Comparison of ENCODE assay signal across 8 cellular contexts in genomic region chr12:55972045-55972843, GRCh38. TPM values are rescaled to one million over a fixed set of nuclear protein-coding genes. Genes with fewer than 3 reads are reported as not detected.
DNase-seq lines count a peak whose midpoint lies in the region; ATAC-seq and TF ChIP-seq lines count a peak whose summit lies in the region.

No MANE protein-coding gene starts in this region.

- peak overlapping the region; percentile 74 for H3K9ac ChIP-seq in fibroblast of lung (ENCODE audit: insufficient read depth, low read length)

- no peaks in the 10 kb centered on the region for H3K9me3 ChIP-seq in Peyer's patch
- H3K9me3 ChIP-seq in fibroblast of lung (ENCODE audit: control insufficient read depth, insufficient read depth, low read depth, low read length): no peaks in the 10 kb centered on the region
- H3K9me3 ChIP-seq in gastrocnemius medialis: no peaks in the 10 kb centered on the region

- TF ChIP-seq CTCF in GM06990 (IDR thresholded peaks at IDR 0.05; ENCODE audit: insufficient read depth, low read length, poor library complexity, severe bottlenecking): no peak
- no peak for TF ChIP-seq CTCF in Peyer's patch (IDR thresholded peaks at IDR 0.05)
- no peak for TF ChIP-seq CTCF in fibroblast of lung (conservative IDR thresholded peaks at IDR 0.05 in 1 of 2, IDR thresholded peaks at IDR 0.05 in 1 of 2; ENCODE audit: low read depth in 1 of 2, low read length in 2 of 2)
- TF ChIP-seq CTCF in gastrocnemius medialis (IDR thresholded peaks at IDR 0.05 in 4 of 5, conservative IDR thresholded peaks at IDR 0.05 in 1 of 5): no peak

- H3K36me3 ChIP-seq in GM06990 (ENCODE audit: control insufficient read depth, insufficient read depth, low read length): peaks cover 5% of the 10 kb centered on the region
- peaks cover 0 to 4% (median 0%) of the 10 kb centered on the region in 3 donors for H3K36me3 ChIP-seq in Peyer's patch
- H3K36me3 ChIP-seq in fibroblast of lung (ENCODE audit: control insufficient read depth, insufficient read depth, low read length): peaks cover 2% of the 10 kb centered on the region
- H3K36me3 ChIP-seq in gastrocnemius medialis: peaks cover 0 to 12% of the 10 kb centered on the region in 2 donors

- peaks cover 37% of the 10 kb centered on the region for H3K4me1 Mint-ChIP-seq in activated CD4-positive, alpha-beta memory T cell treated with anti-CD3 and anti-CD28 coated beads, Interleukin-2, amount 10 ng/mL, durations not matched to agents 7 days and 5 days

- no peaks in the 10 kb centered on the region for H3K9me3 Mint-ChIP-seq in activated CD4-positive, alpha-beta memory T cell treated with anti-CD3 and anti-CD28 coated beads, Interleukin-2, amount 10 ng/mL, durations not matched to agents 7 days and 5 days

- peaks cover 0 to 35% (median 2%) of the 10 kb centered on the region in 4 donors for H3K4me1 ChIP-seq in Peyer's patch
- peaks cover 11% of the 10 kb centered on the region for H3K4me1 ChIP-seq in fibroblast of lung (ENCODE audit: control insufficient read depth, extremely low read depth, insufficient read depth, low read length)
- H3K4me1 ChIP-seq in gastrocnemius medialis: peaks cover 29 to 39% of the 10 kb centered on the region in 2 donors

- ATAC-seq in gastrocnemius medialis (no peak), HG03460 (IDR thresholded peaks at IDR 0.05; ENCODE audit: unreplicated experiment) (no peak)

- peaks cover 51% of the 10 kb centered on the region for H3K36me3 Mint-ChIP-seq in activated CD4-positive, alpha-beta memory T cell treated with anti-CD3 and anti-CD28 coated beads, Interleukin-2, amount 10 ng/mL, durations not matched to agents 7 days and 5 days (ENCODE audit: low read depth)

- peaks cover 50% of the 10 kb centered on the region for H3K79me2 ChIP-seq in fibroblast of lung (ENCODE audit: control insufficient read depth, insufficient read depth, low read length)

- no peak overlapping the region for H3K4me3 Mint-ChIP-seq in activated CD4-positive, alpha-beta memory T cell treated with anti-CD3 and anti-CD28 coated beads, Interleukin-2, amount 10 ng/mL, durations not matched to agents 7 days and 5 days

- DNase-seq in GM06990 (ENCODE audit: extremely low read depth, insufficient read length) (no peak), Peyer's patch (no peak), fibroblast of lung (ENCODE audit: low read depth in 2 of 2) (peak; percentile 58 to 73), gastrocnemius medialis (no peak), NCI-H510A (lab: John Stamatoyannopoulos, UW) (no peak), NCI-H187 (lab: John Stamatoyannopoulos, UW) (no peak)
- DNase-seq in activated CD4-positive, alpha-beta memory T cell treated with anti-CD3 and anti-CD28 coated beads, Interleukin-2, amount 10 ng/mL, durations not matched to agents 7 days and 5 days: no peak

- H2AFZ ChIP-seq in fibroblast of lung (ENCODE audit: low read length): no peak overlapping the region

- no peaks in the 10 kb centered on the region for H3K27me3 ChIP-seq in GM06990 (replicated peaks; ENCODE audit: control insufficient read depth, insufficient read depth, low read length)
- H3K27me3 ChIP-seq in Peyer's patch: no peaks in the 10 kb centered on the region
- H3K27me3 ChIP-seq in fibroblast of lung (ENCODE audit: control insufficient read depth, insufficient read depth, low read length): no peaks in the 10 kb centered on the region
- H3K27me3 ChIP-seq in gastrocnemius medialis: no peaks in the 10 kb centered on the region

- H3K4me3 ChIP-seq in GM06990 (replicated peaks; ENCODE audit: low read depth, low read length) (peak overlapping the region; percentile 77), Peyer's patch (peak overlapping the region; percentile 55 to 67 (median 59)), fibroblast of lung (replicated peaks in 1 of 4; ENCODE audit: control extremely low read depth in 1 of 4, insufficient read depth in 1 of 4, low read depth in 3 of 4, low read length in 4 of 4) (peak overlapping the region; percentile 54 to 95 (median 72)), gastrocnemius medialis (peak overlapping the region; percentile 68 to 99 (median 75))

- no peaks in the 10 kb centered on the region for H4K20me1 ChIP-seq in fibroblast of lung (ENCODE audit: control insufficient read depth, extremely low read depth, insufficient read depth, low read length)

- POLR2A ChIA-PET in activated CD4-positive, alpha-beta memory T cell treated with anti-CD3 and anti-CD28 coated beads, Interleukin-2, amount 10 ng/mL, durations not matched to agents 7 days and 5 days (lab: Charles Lee): interaction anchor here (2.9 to 3.3 kb wide), 2 partner anchors 15 to 131 kb away, joined by 13 to 37 read pairs; partner anchors contain the start of gene PA2G4

- peak overlapping the region; percentile 92 for H3K4me2 ChIP-seq in fibroblast of lung (ENCODE audit: extremely low read depth, insufficient read depth, low read length)

- TF ChIP-seq POLR2A in Peyer's patch (IDR thresholded peaks at IDR 0.05) (no peak), gastrocnemius medialis (IDR thresholded peaks at IDR 0.05) (no peak)

- no peaks in the 10 kb centered on the region for H3K27me3 Mint-ChIP-seq in activated CD4-positive, alpha-beta memory T cell treated with anti-CD3 and anti-CD28 coated beads, Interleukin-2, amount 10 ng/mL, durations not matched to agents 7 days and 5 days

- H3K27ac ChIP-seq in Peyer's patch (peak overlapping the region; percentile 92 to 97 (median 95)), fibroblast of lung (ENCODE audit: insufficient read depth, low read length) (peak overlapping the region; percentile 94), gastrocnemius medialis (peak overlapping the region; percentile 93 to 97 (median 94))

- intact Hi-C loops in gastrocnemius medialis (cut with DNase I; ENCODE audit: low total_unique reads): loop anchor here (5.0 kb wide), 1 partner anchor 155 kb away; the partner anchor contains the start of genes ORMDL2 and SARNP

- no peak overlapping the region for H3K27ac Mint-ChIP-seq in activated CD4-positive, alpha-beta memory T cell treated with anti-CD3 and anti-CD28 coated beads, Interleukin-2, amount 10 ng/mL, durations not matched to agents 7 days and 5 days

- in situ Hi-C loops in gastrocnemius medialis (cut with MboI; ENCODE audit: low sequenced_read_pairs in 4 of 4): no loop called here

- CTCF ChIA-PET in activated CD4-positive, alpha-beta memory T cell treated with anti-CD3 and anti-CD28 coated beads, Interleukin-2, amount 10 ng/mL, durations not matched to agents 7 days and 5 days (lab: Charles Lee): no interaction called here

RNA-seq across cellular contexts. Expression of gene RAB5B, which starts 1.6 kb away (rescaled TPM):
- total RNA-seq in Peyer's patch (10 to 100 TPM; 70.7 to 96.6 (median 84.2) TPM), fibroblast of lung (46.2 and 55.3 TPM in 2 replicates), gastrocnemius medialis (10 to 100 TPM; 75.5 to 84.9 (median 81.8) TPM)
- 144 and 193 TPM in 2 replicates for polyA plus RNA-seq in fibroblast of lung
- polyA plus RNA-seq in fibroblast of lung (2012): 67.9 and 91.2 TPM in 2 replicates
- 87.0 and 98.6 TPM in 2 replicates for polyA minus RNA-seq in fibroblast of lung (ENCODE audit: low replicate concordance)
- 10 to 100 TPM; 70.1 to 71.5 TPM for total RNA-seq in activated CD4-positive, alpha-beta memory T cell treated with anti-CD3 and anti-CD28 coated beads, Interleukin-2, amount 10 ng/mL, durations not matched to agents 7 days and 5 days

RNA-seq across cellular contexts. Expression of gene CDK2, which starts 5.6 kb away (rescaled TPM):
- total RNA-seq in Peyer's patch (10 to 100 TPM in 3 of 4 donors, 1 to 10 TPM in 1; 7.7 to 55.3 (median 13.4) TPM), fibroblast of lung (12.7 and 14.6 TPM in 2 replicates), gastrocnemius medialis (10 to 100 TPM in 1 of 4 donors, 1 to 10 TPM in 3; 6.4 to 11.7 (median 8.1) TPM)
- 32.5 and 43.5 TPM in 2 replicates for polyA plus RNA-seq in fibroblast of lung
- polyA plus RNA-seq in fibroblast of lung (2012): 22.4 and 39.5 TPM in 2 replicates
- 70.4 and 79.3 TPM in 2 replicates for polyA minus RNA-seq in fibroblast of lung (ENCODE audit: low replicate concordance)
- total RNA-seq in activated CD4-positive, alpha-beta memory T cell treated with anti-CD3 and anti-CD28 coated beads, Interleukin-2, amount 10 ng/mL, durations not matched to agents 7 days and 5 days: 10 to 100 TPM; 88.9 to 98.9 TPM

RNA-seq across cellular contexts. Expression of gene PMEL, which starts 6.4 kb away (rescaled TPM):
- 1 to 10 TPM; 2.5 to 10.0 (median 3.0) TPM for total RNA-seq in Peyer's patch
- total RNA-seq in fibroblast of lung: 0.26 and 0.50 TPM in 2 replicates
- polyA plus RNA-seq in fibroblast of lung: 0.41 and 0.84 TPM in 2 replicates
- 0.25 and 0.86 TPM in 2 replicates for polyA plus RNA-seq in fibroblast of lung (2012)
- polyA minus RNA-seq in fibroblast of lung (ENCODE audit: low replicate concordance): 6.1 TPM in 1 of 2 replicates, not detected in the other
- 1 to 10 TPM in 1 of 4 donors, under 1 TPM in 1, not detected in 2; 0.73 to 2.0 TPM for total RNA-seq in gastrocnemius medialis
- under 1 TPM; 0.33 to 0.60 TPM for total RNA-seq in activated CD4-positive, alpha-beta memory T cell treated with anti-CD3 and anti-CD28 coated beads, Interleukin-2, amount 10 ng/mL, durations not matched to agents 7 days and 5 days

RNA-seq across cellular contexts. Expression of gene SUOX, which starts 24.8 kb away (rescaled TPM):
- total RNA-seq in Peyer's patch: 10 to 100 TPM; 16.5 to 38.9 (median 27.0) TPM
- 9.2 and 11.6 TPM in 2 replicates for total RNA-seq in fibroblast of lung
- 11.1 and 15.0 TPM in 2 replicates for polyA plus RNA-seq in fibroblast of lung
- polyA plus RNA-seq in fibroblast of lung (2012): 9.3 and 13.5 TPM in 2 replicates
- 18.1 and 48.6 TPM in 2 replicates for polyA minus RNA-seq in fibroblast of lung (ENCODE audit: low replicate concordance)
- 10 to 100 TPM; 10.1 to 28.1 (median 18.9) TPM for total RNA-seq in gastrocnemius medialis
- 1 to 10 TPM; 4.2 to 5.3 TPM for total RNA-seq in activated CD4-positive, alpha-beta memory T cell treated with anti-CD3 and anti-CD28 coated beads, Interleukin-2, amount 10 ng/mL, durations not matched to agents 7 days and 5 days

RNA-seq across cellular contexts. Expression of gene DGKA, which starts 41.3 kb away (rescaled TPM):
- total RNA-seq in Peyer's patch (100 to 1,000 TPM; 181 to 447 (median 331) TPM), fibroblast of lung (24.4 and 51.9 TPM in 2 replicates), gastrocnemius medialis (1 to 10 TPM; 1.9 to 5.0 (median 2.6) TPM)
- polyA plus RNA-seq in fibroblast of lung: 41.4 and 44.7 TPM in 2 replicates
- polyA plus RNA-seq in fibroblast of lung (2012): 45.0 and 49.4 TPM in 2 replicates
- 66.7 and 111 TPM in 2 replicates for polyA minus RNA-seq in fibroblast of lung (ENCODE audit: low replicate concordance)
- 100 to 1,000 TPM; 427 to 431 TPM for total RNA-seq in activated CD4-positive, alpha-beta memory T cell treated with anti-CD3 and anti-CD28 coated beads, Interleukin-2, amount 10 ng/mL, durations not matched to agents 7 days and 5 days

Comparison
In these comparisons a context has a peak if more than half of its experiments do, and no peak if none do; other contexts are left out.
1. DNase-seq: peak in fibroblast of lung (2 of 2); none in GM06990 (single experiment), Peyer's patch (0 of 3), gastrocnemius medialis (0 of 2), NCI-H510A (single experiment), activated CD4-positive, alpha-beta memory T cell treated with anti-CD3 and anti-CD28 coated beads, Interleukin-2, amount 10 ng/mL, durations not matched to agents 7 days and 5 days (single experiment) and NCI-H187 (0 of 2).
2. Peak in every context shown above with its lines, with median percentiles within 50 percentile points of each other: H3K4me3 ChIP-seq and H3K27ac ChIP-seq.